14 cellular contexts compared by ENCODE assay signal in genomic region chr14:31142455-31143087, GRCh38.
A peak's percentile ranks its signal among the peaks of the same experiment; 100 is the strongest.
DNase-seq lines count a peak whose midpoint lies in the region; ATAC-seq, FAIRE-seq and TF ChIP-seq lines count a peak whose summit lies in the region.
"Had no signal": no experiment of that assay in that cellular context is flagged by ENCODE, and none has a peak within 500 bp of the region (broad histone marks: within the 10 kb centered on the region; RNA-seq: fewer than 3 reads in every experiment).

No MANE protein-coding gene starts in this region.

- ATAC-seq in left lobe of liver, result peak; percentile 13
- peak; percentile 30 to 75 for ATAC-seq in gastrocnemius medialis
- no peak for ATAC-seq in GM19023 (IDR thresholded peaks at IDR 0.05; ENCODE audit: unreplicated experiment)
- ATAC-seq: CD8-positive, alpha-beta T cell; K562 had no signal

- no peaks in the 10 kb centered on the region for H3K27me3 Mint-ChIP-seq in T-helper 2 cell treated with Interferon-gamma antibody and Interleukin-4, amounts not matched to agents 5 μg/mL and 100 μg/mL, for 36 hours (ENCODE audit: low read depth)
- H3K27me3 Mint-ChIP-seq: B cell had no signal

- peak overlapping the region; percentile 42 to 68 (median 63) for H3K27ac ChIP-seq in gastrocnemius medialis
- H3K27ac ChIP-seq: BLaER1 treated with 17β-estradiol and CSF1 and Interleukin-3, amounts not matched to agents 10 nM and 100 nM; GM23248 had no signal

- DNase-seq in GM12891 (ENCODE audit: insufficient read length, low spot score) (no peak), HTR-8/SVneo (ENCODE audit: insufficient read length, low spot score) (no peak), left lobe of liver (ENCODE audit: low spot score) (no peak), gastrocnemius medialis (peak in 1 of 2 donors; percentile 46), HuH-7 (ENCODE audit: low spot score) (no peak)
- no peak for DNase-seq in T-helper 2 cell treated with Interferon-gamma antibody and Interleukin-4, amounts not matched to agents 5 μg/mL and 100 μg/mL, for 36 hours (ENCODE audit: low spot score)
- DNase-seq: CD8-positive, alpha-beta T cell; DMS 273 treated with DMSO at 0.1 percent for 48 hours; GM23248; HCEC 1CT had no signal

- H3K4me1 Mint-ChIP-seq in T-helper 2 cell treated with Interferon-gamma antibody and Interleukin-4, amounts not matched to agents 5 μg/mL and 100 μg/mL, for 36 hours (ENCODE audit: low read depth), result peaks cover 2% of the 10 kb centered on the region
- H3K4me1 Mint-ChIP-seq: B cell had no signal

- intact Hi-C loops in gastrocnemius medialis (cut with DNase I; ENCODE audit: low total_unique reads), result loop anchor here (5.0 kb wide), 1 partner anchor 35 kb away; no protein-coding TSS in a partner anchor

- H3K4me3 ChIP-seq in gastrocnemius medialis, result no peak overlapping the region
- H3K4me3 ChIP-seq: BLaER1 treated with 17β-estradiol and CSF1 and Interleukin-3, amounts not matched to agents 10 nM and 100 nM; GM23248; K562 had no signal

- no peak for TF ChIP-seq CTCF in gastrocnemius medialis (IDR thresholded peaks at IDR 0.05 in 4 of 5, conservative IDR thresholded peaks at IDR 0.05 in 1 of 5)

- H3K27me3 ChIP-seq in gastrocnemius medialis, result no peaks in the 10 kb centered on the region
- H3K27me3 ChIP-seq: BLaER1 treated with 17β-estradiol and CSF1 and Interleukin-3, amounts not matched to agents 10 nM and 100 nM had no signal

- in situ Hi-C loops in gastrocnemius medialis (cut with MboI; ENCODE audit: low sequenced_read_pairs in 4 of 4), result no loop called here

- no peak overlapping the region for H3K4me3 Mint-ChIP-seq in T-helper 2 cell treated with Interferon-gamma antibody and Interleukin-4, amounts not matched to agents 5 μg/mL and 100 μg/mL, for 36 hours
- H3K4me3 Mint-ChIP-seq: B cell; CD8-positive, alpha-beta T cell had no signal

- H3K9me3 ChIP-seq in gastrocnemius medialis, result no peaks in the 10 kb centered on the region
- H3K9me3 ChIP-seq: BLaER1 treated with 17β-estradiol and CSF1 and Interleukin-3, amounts not matched to agents 10 nM and 100 nM had no signal

- peaks cover 30% of the 10 kb centered on the region for H3K36me3 Mint-ChIP-seq in T-helper 2 cell treated with Interferon-gamma antibody and Interleukin-4, amounts not matched to agents 5 μg/mL and 100 μg/mL, for 36 hours (ENCODE audit: low read depth)

- peaks cover 3 to 79% of the 10 kb centered on the region in 2 donors for H3K36me3 ChIP-seq in gastrocnemius medialis

- TF ChIP-seq POLR2A in GM12891 (IDR thresholded peaks at IDR 0.05; ENCODE audit: low read depth, low read length) (no peak), gastrocnemius medialis (IDR thresholded peaks at IDR 0.05) (no peak)

- H3K27ac Mint-ChIP-seq in T-helper 2 cell treated with Interferon-gamma antibody and Interleukin-4, amounts not matched to agents 5 μg/mL and 100 μg/mL, for 36 hours, result no peak overlapping the region
- H3K27ac Mint-ChIP-seq: B cell; CD8-positive, alpha-beta T cell had no signal

- H3K4me1 ChIP-seq in gastrocnemius medialis, result peaks cover 0 to 9% of the 10 kb centered on the region in 2 donors
- H3K4me1 ChIP-seq: BLaER1 treated with 17β-estradiol and CSF1 and Interleukin-3, amounts not matched to agents 10 nM and 100 nM had no signal

- H3K9me3 Mint-ChIP-seq in T-helper 2 cell treated with Interferon-gamma antibody and Interleukin-4, amounts not matched to agents 5 μg/mL and 100 μg/mL, for 36 hours, result no peaks in the 10 kb centered on the region
- H3K9me3 Mint-ChIP-seq: CD8-positive, alpha-beta T cell had no signal

- FAIRE-seq in GM12891 (lab: Jason Lieb, UNC) (peak; percentile 9), HTR-8/SVneo (lab: Jason Lieb, UNC) (peak; percentile 83)
- FAIRE-seq: K562 had no signal

TF ChIP-seq in GM12891, 5 proteins besides CTCF, POLR2A, EP300 and RAD21:
- TF ChIP-seq SPI1 (IDR thresholded peaks at IDR 0.05; ENCODE audit: low read depth, low read length) (no peak), TAF1 (IDR thresholded peaks at IDR 0.05; ENCODE audit: low read depth, low read length) (no peak), PAX5 (IDR thresholded peaks at IDR 0.05; ENCODE audit: insufficient read depth, low read length, severe bottlenecking) (no peak), POLR2AphosphoS5 (IDR thresholded peaks at IDR 0.05; ENCODE audit: low read depth, low read length) (no peak), POU2F2 (IDR thresholded peaks at IDR 0.05; ENCODE audit: low read depth, low read length) (no peak)
